Comparison of ENCODE assay signal across 12 cellular contexts in the genomic region with DNA sequence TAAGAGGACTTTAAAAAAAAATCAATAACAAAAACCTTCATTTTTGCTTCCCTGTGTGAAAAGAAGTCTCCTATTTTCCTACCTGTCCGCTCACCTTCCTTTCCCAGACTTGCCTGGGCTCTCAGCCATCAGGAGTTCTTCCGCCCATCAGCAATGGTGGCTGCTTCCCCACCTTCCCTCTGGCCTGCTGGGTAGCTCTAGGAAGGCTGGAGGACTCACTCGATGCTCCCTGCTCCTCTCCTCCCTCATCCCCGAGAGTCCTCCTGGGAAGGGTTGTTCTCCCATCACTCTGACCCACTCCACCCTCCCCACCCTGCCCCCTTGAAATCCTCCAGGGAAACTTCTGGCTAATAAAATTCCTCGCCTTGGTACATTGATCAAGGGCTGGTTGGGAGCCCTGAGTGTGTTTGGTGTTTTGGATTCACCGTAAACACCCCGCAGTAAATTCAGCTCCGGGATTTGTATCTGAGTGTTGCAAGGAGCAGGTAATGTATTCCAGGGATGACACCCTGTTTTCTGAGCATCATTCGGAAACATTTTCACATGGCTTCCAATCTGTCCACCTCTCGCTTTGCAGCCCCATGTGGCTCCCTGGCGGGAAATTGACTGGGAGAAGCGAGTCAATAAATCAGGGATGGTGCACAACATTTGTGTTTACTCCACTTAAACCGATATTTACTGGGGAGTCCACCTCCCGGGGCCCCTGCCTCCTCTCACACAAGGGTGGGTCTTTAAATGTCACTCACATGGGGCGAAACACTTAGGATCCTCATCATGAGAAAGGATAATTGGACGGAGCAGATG.
"Had no signal": no experiment of that assay in that cellular context is flagged by ENCODE, and none has a peak within 500 bp of the region (broad histone marks: within the 10 kb centered on the region; RNA-seq: fewer than 3 reads in every experiment).

No MANE protein-coding gene starts in this region.

- H3K4me2 ChIP-seq: neural progenitor cell had no signal

- H3K36me3 Mint-ChIP-seq: activated naive CD4-positive, alpha-beta T cell treated with anti-CD3 and anti-CD28 coated beads, Interleukin-2, amount 10 ng/mL, durations not matched to agents 7 days and 5 days had no signal

- H3K27ac ChIP-seq: adrenal gland, coronary artery, neural progenitor cell, skin epidermis, tibial artery had no signal

- DNase-seq: activated CD4-positive, CD25-positive, alpha-beta regulatory T cell; activated naive CD4-positive, alpha-beta T cell treated with anti-CD3 and anti-CD28 coated beads, Interleukin-2, amount 10 ng/mL, durations not matched to agents 7 days and 5 days; adrenal gland; central memory CD4-positive, alpha-beta T cell; effector CD4-positive, alpha-beta T cell; foreskin melanocyte; pancreas; tibial artery had no signal

- H3K9me3 Mint-ChIP-seq: activated T-helper 2 cell treated with anti-CD3 and anti-CD28 coated beads, Interferon-gamma antibody, Interleukin-2, Interleukin-4, amounts not matched to agents 10 μg/mL and 5 μg/mL and 100 μg/mL, durations not matched to agents 14 hours and 24 hours and 36 hours had no signal

- H3K9ac ChIP-seq: neural progenitor cell had no signal

- H3K36me3 ChIP-seq: adrenal gland, neural progenitor cell, pancreas, tibial artery had no signal

- H3K4me1 ChIP-seq: adrenal gland, neural progenitor cell, tibial artery had no signal

- H3K4me1 Mint-ChIP-seq: activated naive CD4-positive, alpha-beta T cell treated with anti-CD3 and anti-CD28 coated beads, Interleukin-2, amount 10 ng/mL, durations not matched to agents 7 days and 5 days had no signal

- H3K9me3 ChIP-seq: adrenal gland, pancreas, tibial artery had no signal

- H3K4me3 ChIP-seq: adrenal gland, coronary artery, neural progenitor cell, pancreas, skin epidermis, tibial artery had no signal

- H3K4me3 Mint-ChIP-seq: activated naive CD4-positive, alpha-beta T cell treated with anti-CD3 and anti-CD28 coated beads, Interleukin-2, amount 10 ng/mL, durations not matched to agents 7 days and 5 days; neural progenitor cell had no signal

- ATAC-seq: pancreas had no signal

- H3K27me3 ChIP-seq: adrenal gland, neural progenitor cell, pancreas had no signal

- H2AFZ ChIP-seq: neural progenitor cell had no signal

- H3K27ac Mint-ChIP-seq: activated naive CD4-positive, alpha-beta T cell treated with anti-CD3 and anti-CD28 coated beads, Interleukin-2, amount 10 ng/mL, durations not matched to agents 7 days and 5 days; activated T-helper 2 cell treated with anti-CD3 and anti-CD28 coated beads, Interferon-gamma antibody, Interleukin-2, Interleukin-4, amounts not matched to agents 10 μg/mL and 5 μg/mL and 100 μg/mL, durations not matched to agents 14 hours and 24 hours and 36 hours had no signal
